33 cellular contexts compared by ENCODE assay signal in genomic region chr2:20747317-20747716, GRCh38.
"Had no signal": no experiment of that assay in that cellular context is flagged by ENCODE, and none has a peak within 500 bp of the region (broad histone marks: within the 10 kb centered on the region; RNA-seq: fewer than 3 reads in every experiment).

No MANE protein-coding gene starts in this region.

- H3K27ac Mint-ChIP-seq: activated B cell treated with CpG ODN at 0.5 μM for 24 hours; activated CD8-positive, alpha-beta T cell treated with anti-CD3 and anti-CD28 coated beads for 36 hours; activated naive CD8-positive, alpha-beta T cell; activated T-helper 17 cell treated with anti-CD3 and anti-CD28 coated beads, Interleukin-2, amount 50 U/mL, for 72 hours; brain; endodermal cell; T-cell; T-helper 1 cell treated with Interleukin-12 subunit alpha and Interleukin-12 subunit beta and Interleukin-4 antibody, amounts not matched to agents 30 μg/mL and 1 μg/mL, for 36 hours; T-helper 2 cell treated with Interferon-gamma antibody and Interleukin-4, amounts not matched to agents 5 μg/mL and 100 μg/mL, for 36 hours had no signal

- DNase-seq: activated B cell treated with CpG ODN at 0.5 μM for 24 hours; activated CD4-positive, alpha-beta T cell treated with anti-CD3 and anti-CD28 coated beads for 48 hours; activated CD4-positive, alpha-beta T cell treated with anti-CD3 and anti-CD28 coated beads, Interleukin-2, amount 50 U/mL, for 1 hour; activated CD4-positive, alpha-beta T cell treated with anti-CD3 and anti-CD28 coated beads, Interleukin-2, amount 50 U/mL, for 48 hours; activated CD8-positive, alpha-beta memory T cell treated with anti-CD3 and anti-CD28 coated beads for 24 hours; activated CD8-positive, alpha-beta T cell treated with anti-CD3 and anti-CD28 coated beads for 36 hours; activated effector memory CD4-positive, alpha-beta T cell treated with Interleukin-2 at 50 U/mL for 16 hours; activated gamma-delta T cell treated with Interleukin-2 at 50 U/mL for 16 hours; activated naive CD4-positive, alpha-beta T cell treated with anti-CD3 and anti-CD28 coated beads, Interleukin-2, amount 50 U/mL, for 16 hours; activated naive CD4-positive, alpha-beta T cell treated with Interleukin-2 at 50 U/mL for 16 hours; activated T-cell treated with anti-CD3 and anti-CD28 coated beads, Interleukin-2, amount 50 U/mL, for 4 hours; amygdala; aorta; central memory CD4-positive, alpha-beta T cell; cerebellar nuclear complex; colonic mucosa; effector CD8-positive, alpha-beta T cell; endodermal cell; foreskin keratinocyte; gastrocnemius medialis; SW 1271; T-cell; T1000; WERI-Rb-1 had no signal

- H3K4me1 Mint-ChIP-seq: activated T-helper 17 cell treated with anti-CD3 and anti-CD28 coated beads, Interleukin-2, amount 50 U/mL, for 72 hours; brain; endodermal cell; T-cell had no signal

- H3K4me1 ChIP-seq: breast epithelium, colonic mucosa, foreskin keratinocyte, gastrocnemius medialis had no signal

- H3K27ac ChIP-seq: breast epithelium, cardiac muscle cell, colonic mucosa, foreskin keratinocyte, gastrocnemius medialis, WERI-Rb-1 had no signal

- H3K27me3 Mint-ChIP-seq: activated B cell treated with CpG ODN at 0.5 μM for 24 hours; activated CD8-positive, alpha-beta T cell treated with anti-CD3 and anti-CD28 coated beads for 36 hours; activated naive CD8-positive, alpha-beta T cell; activated T-helper 17 cell treated with anti-CD3 and anti-CD28 coated beads, Interleukin-2, amount 50 U/mL, for 72 hours; brain; T-cell had no signal

- H3K9me3 ChIP-seq: colonic mucosa, gastrocnemius medialis had no signal

- ATAC-seq: activated CD4-positive, CD25-positive, alpha-beta regulatory T cell treated with anti-CD3 and anti-CD28 coated beads, Interleukin-2, amount 50 U/mL, for 24 hours; activated CD8-positive, alpha-beta T cell treated with anti-CD3 and anti-CD28 coated beads for 36 hours; activated T-cell treated with anti-CD3 and anti-CD28 coated beads, Interleukin-2, amount 50 U/mL, for 4 hours; activated T-helper 17 cell treated with anti-CD3 and anti-CD28 coated beads, Interleukin-2, amount 50 U/mL, for 72 hours; esophagus mucosa; foreskin keratinocyte; gastrocnemius medialis; T-cell had no signal

- H3K4me3 Mint-ChIP-seq: activated B cell treated with CpG ODN at 0.5 μM for 24 hours; activated CD8-positive, alpha-beta T cell treated with anti-CD3 and anti-CD28 coated beads for 36 hours; activated naive CD8-positive, alpha-beta T cell; activated T-cell treated with anti-CD3 and anti-CD28 coated beads, Interleukin-2, amount 50 U/mL, for 4 hours; activated T-helper 17 cell treated with anti-CD3 and anti-CD28 coated beads, Interleukin-2, amount 50 U/mL, for 72 hours; brain; endodermal cell; T-cell; T-helper 1 cell treated with Interleukin-12 subunit alpha and Interleukin-12 subunit beta and Interleukin-4 antibody, amounts not matched to agents 30 μg/mL and 1 μg/mL, for 36 hours; T-helper 2 cell treated with Interferon-gamma antibody and Interleukin-4, amounts not matched to agents 5 μg/mL and 100 μg/mL, for 36 hours had no signal

- H3K27me3 ChIP-seq: breast epithelium, cardiac muscle cell, colonic mucosa, foreskin keratinocyte, gastrocnemius medialis had no signal

- H3K36me3 ChIP-seq: breast epithelium, cardiac muscle cell, colonic mucosa, gastrocnemius medialis, WERI-Rb-1 had no signal

- H3K9me3 Mint-ChIP-seq: activated B cell treated with CpG ODN at 0.5 μM for 24 hours; activated T-cell treated with anti-CD3 and anti-CD28 coated beads, Interleukin-2, amount 50 U/mL, for 4 hours; activated T-helper 17 cell treated with anti-CD3 and anti-CD28 coated beads, Interleukin-2, amount 50 U/mL, for 72 hours; T-cell; T-helper 1 cell treated with Interleukin-12 subunit alpha and Interleukin-12 subunit beta and Interleukin-4 antibody, amounts not matched to agents 30 μg/mL and 1 μg/mL, for 36 hours; T-helper 2 cell treated with Interferon-gamma antibody and Interleukin-4, amounts not matched to agents 5 μg/mL and 100 μg/mL, for 36 hours had no signal

- H3K4me3 ChIP-seq: breast epithelium, cardiac muscle cell, colonic mucosa, gastrocnemius medialis had no signal
